25 cellular contexts compared by ENCODE assay signal in genomic region chr13:77213644-77214043, GRCh38.
A peak's percentile ranks its signal among the peaks of the same experiment; 100 is the strongest.
DNase-seq lines count a peak whose midpoint lies in the region; ATAC-seq, FAIRE-seq and TF ChIP-seq lines count a peak whose summit lies in the region.
"Had no signal": no experiment of that assay in that cellular context is flagged by ENCODE, and none has a peak within 500 bp of the region (broad histone marks: within the 10 kb centered on the region; RNA-seq: fewer than 3 reads in every experiment).

No MANE protein-coding gene starts in this region.

- TF ChIP-seq CTCF in CD4-positive, alpha-beta T cell (IDR thresholded peaks at IDR 0.05) = no peak
- no peak for TF ChIP-seq CTCF in K562 (IDR thresholded peaks at IDR 0.05 in 2 of 3, conservative IDR thresholded peaks at IDR 0.05 in 1 of 3; ENCODE audit: insufficient read depth in 2 of 3, low read depth in 1 of 3, low read length in 3 of 3)

- TF ChIP-seq POLR2A in K562 (conservative IDR thresholded peaks at IDR 0.05) = no peak

- peaks cover 35% of the 10 kb centered on the region; the same call in 2 of the 3 replicates for H3K36me3 ChIP-seq in K562 (ENCODE audit: control insufficient read depth, insufficient read depth, low read length)

- FAIRE-seq in K562 (lab: Jason Lieb, UNC) = peak; percentile 57
- FAIRE-seq: RCC 7860 had no signal

- no peaks in the 10 kb centered on the region for H3K79me2 ChIP-seq in K562 (ENCODE audit: control insufficient read depth, insufficient read depth, low read length)

- TF ChIP-seq EP300 in K562 (IDR thresholded peaks at IDR 0.05; ENCODE audit: low read length) = no peak

- H3K9me3 Mint-ChIP-seq in CD4-positive, alpha-beta T cell = no peaks in the 10 kb centered on the region
- H3K9me3 Mint-ChIP-seq: activated naive CD4-positive, alpha-beta T cell treated with anti-CD3 and anti-CD28 coated beads for 36 hours; brain; CD8-positive, alpha-beta T cell had no signal

- H3K4me2 ChIP-seq in K562 (ENCODE audit: insufficient read depth, low read length) = no peak overlapping the region

- BruUV-seq in K562 (replicated peaks; lab: Mats Ljungman, UMichigan) = no TSS peak

- DNase-seq in CD4-positive, alpha-beta T cell = no peak
- peak; percentile 68 for DNase-seq in HT1080 (ENCODE audit: low read depth)
- peak in 2 of 4 experiments; percentile 3 to 9 for DNase-seq in K562 (ENCODE audit: extremely low read depth in 1 of 4, low spot score in 3 of 4)
- DNase-seq in iris pigment epithelial cell (ENCODE audit: low read depth) = peak; percentile 87
- no peak for DNase-seq in caudate nucleus (lab: John Stamatoyannopoulos, UW)
- no peak for DNase-seq in dedifferentiated amniotic fluid mesenchymal stem cell (ENCODE audit: extremely low spot score)
- DNase-seq: activated CD4-positive, CD25-positive, alpha-beta regulatory T cell treated with anti-CD3 and anti-CD28 coated beads, Interleukin-2, amount 50 U/mL, for 72 hours; activated CD8-positive, alpha-beta memory T cell treated with anti-CD3 and anti-CD28 coated beads, Interleukin-2, amount 50 U/mL, for 4 hours; activated naive CD4-positive, alpha-beta T cell treated with anti-CD3 and anti-CD28 coated beads for 36 hours; CD8-positive, alpha-beta T cell; DND-41; dorsolateral prefrontal cortex; erythroblast; KBM-7; MV-4-11; NCI-H187; NCI-H345; retina; T1000 had no signal

- H3K4me1 ChIP-seq in K562 (replicated peaks in 1 of 2; ENCODE audit: control insufficient read depth in 2 of 2, insufficient read depth in 2 of 2, low read length in 2 of 2) = no peaks in the 10 kb centered on the region
- H3K4me1 ChIP-seq: suprapubic skin had no signal

- intact Hi-C loops in CD4-positive, alpha-beta T cell (cut with DNase I, micrococcal nuclease) = loop anchor here in 1 of 2 experiments (2.0 kb wide), 1 partner anchor 47 kb away; no protein-coding TSS in a partner anchor
- intact Hi-C loops in K562 (cut with micrococcal nuclease) = no loop called here

- no peaks in the 10 kb centered on the region for H3K27me3 Mint-ChIP-seq in CD4-positive, alpha-beta T cell
- H3K27me3 Mint-ChIP-seq: brain had no signal

- in situ Hi-C loops in K562 (cut with MboI) = no loop called here

- H3K4me1 Mint-ChIP-seq in CD4-positive, alpha-beta T cell (ENCODE audit: low read depth) = peaks cover 9% of the 10 kb centered on the region
- H3K4me1 Mint-ChIP-seq: brain had no signal

- H2AFZ ChIP-seq in K562 (ENCODE audit: low read depth, low read length) = no peak overlapping the region

- H3K9ac ChIP-seq in K562 (ENCODE audit: insufficient read depth in 1 of 2, low read depth in 2 of 2, low read length in 2 of 2) = no peak overlapping the region

- H3K27me3 ChIP-seq in CD4-positive, alpha-beta T cell (ENCODE audit: control insufficient read depth, insufficient read depth, low read length) = no peaks in the 10 kb centered on the region
- no peaks in the 10 kb centered on the region for H3K27me3 ChIP-seq in K562 (ENCODE audit: control insufficient read depth in 2 of 2, insufficient read depth in 2 of 2, low read length in 2 of 2)
- H3K27me3 ChIP-seq: dorsolateral prefrontal cortex, suprapubic skin had no signal

- POLR2A ChIA-PET in CD4-positive, alpha-beta T cell (lab: Charles Lee) = no interaction called here
- POLR2A ChIA-PET in K562 (lab: Yijun Ruan, JAX) = no interaction called here

- CTCF ChIA-PET in CD4-positive, alpha-beta T cell (lab: Charles Lee) = no interaction called here
- CTCF ChIA-PET in K562 (lab: Yijun Ruan, JAX; ENCODE audit: low intra/inter-chr PET ratio) = no interaction called here

- H4K20me1 ChIP-seq in K562 (replicated peaks; ENCODE audit: control insufficient read depth, insufficient read depth, low read length) = no peaks in the 10 kb centered on the region

- TF ChIP-seq RAD21 in K562 (CRISPR knock-in tag; conservative IDR thresholded peaks at IDR 0.05 in 1 of 2, IDR thresholded peaks at IDR 0.05 in 1 of 2) = no peak

- WGBS in K562 (ENCODE audit: insufficient coverage, low coverage, missing lambda C conversion rate) = 36% methylated on average over 5 of the region's 5 CpGs

- H3K9me1 ChIP-seq in K562 (ENCODE audit: control insufficient read depth, insufficient read depth, low read length) = no peaks in the 10 kb centered on the region

- H3K4me3 ChIP-seq in K562 = no peak overlapping the region
- H3K4me3 ChIP-seq: dorsolateral prefrontal cortex, SK-N-MC, suprapubic skin had no signal

- no peak overlapping the region for H3K27ac ChIP-seq in CD4-positive, alpha-beta T cell (ENCODE audit: low read depth, low read length)
- H3K27ac ChIP-seq in K562 (ENCODE audit: extremely low read depth, low read depth, low read length) = no peak overlapping the region
- no peak overlapping the region for H3K27ac ChIP-seq in caudate nucleus (ENCODE audit: low read depth, low read length)
- H3K27ac ChIP-seq: dorsolateral prefrontal cortex, SK-N-MC, suprapubic skin had no signal

- peak overlapping the region; percentile 19 for H3K27ac Mint-ChIP-seq in CD4-positive, alpha-beta T cell
- H3K27ac Mint-ChIP-seq: activated naive CD4-positive, alpha-beta T cell treated with anti-CD3 and anti-CD28 coated beads for 36 hours had no signal

- no peak for ATAC-seq in CD4-positive, alpha-beta T cell (ENCODE audit: poor library complexity)
- ATAC-seq in K562 = no peak
- no peak for ATAC-seq in HG03469 (IDR thresholded peaks at IDR 0.05; ENCODE audit: unreplicated experiment)
- ATAC-seq: CD8-positive, alpha-beta T cell; left lobe of liver had no signal

- H3K9me3 ChIP-seq in CD4-positive, alpha-beta T cell (ENCODE audit: control insufficient read depth, low read length) = no peaks in the 10 kb centered on the region
- no peaks in the 10 kb centered on the region for H3K9me3 ChIP-seq in K562 (replicated peaks; ENCODE audit: control insufficient read depth, insufficient read depth, low read depth, low read length)
- H3K9me3 ChIP-seq: suprapubic skin had no signal

- H3K36me3 Mint-ChIP-seq in CD4-positive, alpha-beta T cell (ENCODE audit: low read depth) = peaks cover 91% of the 10 kb centered on the region

- no peak overlapping the region for H3K4me3 Mint-ChIP-seq in CD4-positive, alpha-beta T cell
- H3K4me3 Mint-ChIP-seq: activated naive CD4-positive, alpha-beta T cell treated with anti-CD3 and anti-CD28 coated beads for 36 hours; brain; CD8-positive, alpha-beta T cell had no signal

TF ChIP-seq in K562, 482 proteins besides CTCF, POLR2A, EP300 and RAD21:
- peak; percentile 66 to 70 for TF ChIP-seq NRF1 (conservative IDR thresholded peaks at IDR 0.05 in 1 of 2, IDR thresholded peaks at IDR 0.05 in 1 of 2)
- no peak for TF ChIP-seq DACH1 (IDR thresholded peaks at IDR 0.05; ENCODE audit: partially characterized antibody)
- TF ChIP-seq BMI1 (IDR thresholded peaks at IDR 0.05; ENCODE audit: low read length) = no peak
- peak; percentile 51; the same call in 1 of the 2 replicates for TF ChIP-seq ZNF134 (CRISPR knock-in tag; conservative IDR thresholded peaks at IDR 0.05)
- no peak for TF ChIP-seq ATF1 (CRISPR knock-in tag; IDR thresholded peaks at IDR 0.05)
- 0 out of 2 replicates have a peak, but pooled peaks have one; percentile 11 for TF ChIP-seq ATF1 (tag; IDR thresholded peaks at IDR 0.05)

Comparison
In these comparisons a context has a peak if more than half of its experiments do, and no peak if none do; other contexts are left out.
1. DNase-seq: peak in HT1080 (single experiment) and iris pigment epithelial cell (single experiment); none in CD4-positive, alpha-beta T cell (0 of 10), caudate nucleus (0 of 61) and dedifferentiated amniotic fluid mesenchymal stem cell (single experiment).